8 cellular contexts compared by ENCODE assay signal in the genomic region with DNA sequence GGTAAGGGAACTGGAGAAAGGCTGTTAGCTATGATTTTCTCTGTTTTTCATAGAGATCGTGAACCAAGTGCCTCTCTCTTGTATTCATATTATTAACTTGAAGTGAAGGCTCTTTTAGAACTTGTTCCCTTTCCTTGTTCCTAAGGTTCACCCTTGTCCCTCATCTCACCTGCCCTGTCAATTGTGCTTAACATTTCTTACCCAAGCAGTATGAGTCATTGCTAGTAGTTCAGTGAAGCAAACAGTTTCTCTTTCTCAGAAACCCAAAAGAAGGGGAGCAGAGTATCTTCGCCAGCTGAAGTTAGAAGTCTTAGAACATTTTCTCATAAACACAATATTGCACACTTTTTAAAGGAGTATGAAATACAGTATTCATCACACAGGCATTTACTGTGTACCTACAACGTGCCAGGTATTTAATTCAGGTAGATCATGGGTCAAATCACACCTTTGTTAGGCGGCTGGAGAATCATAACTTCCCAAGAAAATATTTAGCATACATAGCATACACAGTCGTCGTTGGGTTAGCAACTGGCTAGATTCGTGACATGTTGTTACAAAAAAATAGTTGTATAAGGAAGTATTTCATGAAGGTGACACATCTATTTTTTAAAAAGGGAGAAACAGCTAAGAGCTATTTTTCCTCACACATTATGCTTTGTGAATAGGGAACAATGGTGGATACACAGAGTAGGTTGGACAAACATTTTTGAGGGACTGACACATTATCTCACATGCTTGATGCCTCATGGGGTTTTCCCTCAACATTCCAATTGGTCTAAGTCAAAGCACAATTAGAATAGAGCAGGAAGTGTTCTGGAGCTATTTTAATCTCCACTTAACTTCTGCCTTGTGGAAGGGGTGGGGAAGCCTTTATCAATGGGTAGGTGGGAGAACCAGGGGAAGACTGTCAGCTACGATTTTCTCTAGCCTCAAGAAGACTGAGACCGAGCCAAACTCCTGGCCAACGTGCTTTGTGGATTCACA. TPM values are rescaled to one million over a fixed set of nuclear protein-coding genes. Genes with fewer than 3 reads are reported as not detected.
DNase-seq lines count a peak whose midpoint lies in the region; ATAC-seq, FAIRE-seq and TF ChIP-seq lines count a peak whose summit lies in the region.

No MANE protein-coding gene starts in this region.

- CTCF ChIA-PET in CD4-positive, alpha-beta T cell (lab: Charles Lee) = no interaction called here

- H3K9me3 ChIP-seq in keratinocyte (ENCODE audit: control insufficient read depth, low read depth, low read length) (no peaks in the 10 kb centered on the region), aorta (ENCODE audit: control insufficient read depth, low read length) (no peaks in the 10 kb centered on the region)
- no peaks in the 10 kb centered on the region for H3K9me3 ChIP-seq in CD4-positive, alpha-beta T cell (ENCODE audit: control insufficient read depth, low read length)

- POLR2A ChIA-PET in CD4-positive, alpha-beta T cell (lab: Charles Lee) = no interaction called here

- H3K36me3 ChIP-seq in keratinocyte (ENCODE audit: control insufficient read depth in 2 of 2, extremely low read depth in 1 of 2, insufficient read depth in 2 of 2, low read length in 2 of 2) (no peaks in the 10 kb centered on the region), aorta (ENCODE audit: control insufficient read depth in 1 of 2, insufficient read depth in 2 of 2, low read length in 1 of 2) (no peaks in the 10 kb centered on the region)

- DNase-seq in EH (ENCODE audit: low read depth) (peak; percentile 98), keratinocyte (ENCODE audit: low read depth, low spot score) (peak; percentile 81), aorta (no peak), SHP77 treated with DMSO at 0.1 percent for 48 hours (lab: John Stamatoyannopoulos, UW) (no peak)
- no peak for DNase-seq in activated T-helper 2 cell treated with anti-CD3 and anti-CD28 coated beads, Interferon-gamma antibody, Interleukin-2, Interleukin-4, amounts not matched to agents 10 μg/mL and 5 μg/mL and 100 μg/mL, durations not matched to agents 14 hours and 24 hours and 36 hours (ENCODE audit: low spot score)
- no peak for DNase-seq in CD4-positive, alpha-beta T cell

- H3K27me3 Mint-ChIP-seq in activated T-helper 2 cell treated with anti-CD3 and anti-CD28 coated beads, Interferon-gamma antibody, Interleukin-2, Interleukin-4, amounts not matched to agents 10 μg/mL and 5 μg/mL and 100 μg/mL, durations not matched to agents 14 hours and 24 hours and 36 hours (ENCODE audit: low read depth) = no peaks in the 10 kb centered on the region
- no peaks in the 10 kb centered on the region for H3K27me3 Mint-ChIP-seq in CD4-positive, alpha-beta T cell

- no peaks in the 10 kb centered on the region for H3K9me3 Mint-ChIP-seq in activated T-helper 2 cell treated with anti-CD3 and anti-CD28 coated beads, Interferon-gamma antibody, Interleukin-2, Interleukin-4, amounts not matched to agents 10 μg/mL and 5 μg/mL and 100 μg/mL, durations not matched to agents 14 hours and 24 hours and 36 hours
- H3K9me3 Mint-ChIP-seq in CD4-positive, alpha-beta T cell = no peaks in the 10 kb centered on the region

- H3K4me3 Mint-ChIP-seq in activated T-helper 2 cell treated with anti-CD3 and anti-CD28 coated beads, Interferon-gamma antibody, Interleukin-2, Interleukin-4, amounts not matched to agents 10 μg/mL and 5 μg/mL and 100 μg/mL, durations not matched to agents 14 hours and 24 hours and 36 hours (ENCODE audit: low read depth) = peak overlapping the region; percentile 15
- no peak overlapping the region for H3K4me3 Mint-ChIP-seq in CD4-positive, alpha-beta T cell

- H4K20me1 ChIP-seq in keratinocyte (ENCODE audit: control insufficient read depth, extremely low read depth, insufficient read depth, low read length) = no peaks in the 10 kb centered on the region

- H3K27ac ChIP-seq in keratinocyte (ENCODE audit: control insufficient read depth, insufficient read depth, low read length) (peak overlapping the region; percentile 99), aorta (ENCODE audit: low read depth in 1 of 2, low read length in 2 of 2) (peak overlapping the region; percentile 98 to 99)
- H3K27ac ChIP-seq in CD4-positive, alpha-beta T cell (ENCODE audit: low read depth, low read length) = no peak overlapping the region

- H3K79me2 ChIP-seq in keratinocyte (ENCODE audit: control insufficient read depth, insufficient read depth, low read length) = peaks cover 38% of the 10 kb centered on the region

- H3K9ac ChIP-seq in keratinocyte (ENCODE audit: control insufficient read depth, extremely low read depth, insufficient read depth, low read length) = peak overlapping the region; percentile 92

- no peak for TF ChIP-seq CTCF in keratinocyte (optimal IDR thresholded peaks at IDR 0.05 in 1 of 3, IDR thresholded peaks at IDR 0.05 in 1 of 3, conservative IDR thresholded peaks at IDR 0.05 in 1 of 3; ENCODE audit: extremely low read depth in 1 of 3, insufficient read depth in 2 of 3, low read length in 3 of 3)
- no peak for TF ChIP-seq CTCF in CD4-positive, alpha-beta T cell (IDR thresholded peaks at IDR 0.05)

- WGBS in aorta, 2 donors = 24 to 27% methylated on average over 10 of the region's 10 CpGs

- intact Hi-C loops in activated T-helper 2 cell treated with anti-CD3 and anti-CD28 coated beads, Interferon-gamma antibody, Interleukin-2, Interleukin-4, amounts not matched to agents 10 μg/mL and 5 μg/mL and 100 μg/mL, durations not matched to agents 14 hours and 24 hours and 36 hours (cut with micrococcal nuclease) = no loop called here
- intact Hi-C loops in aorta (cut with DNase I) = loop anchor here in 1 of 2 donors (5.0 kb wide), 1 partner anchor 64 kb away; no protein-coding TSS in a partner anchor
- intact Hi-C loops in CD4-positive, alpha-beta T cell (cut with DNase I, micrococcal nuclease) = loop anchor here in 1 of 2 experiments (5.0 kb wide), 1 partner anchor 1704 kb away; no protein-coding TSS in a partner anchor

- peaks cover 9% of the 10 kb centered on the region for H3K4me1 Mint-ChIP-seq in activated T-helper 2 cell treated with anti-CD3 and anti-CD28 coated beads, Interferon-gamma antibody, Interleukin-2, Interleukin-4, amounts not matched to agents 10 μg/mL and 5 μg/mL and 100 μg/mL, durations not matched to agents 14 hours and 24 hours and 36 hours (ENCODE audit: low read depth)
- no peaks in the 10 kb centered on the region for H3K4me1 Mint-ChIP-seq in CD4-positive, alpha-beta T cell (ENCODE audit: low read depth)

- peak overlapping the region; percentile 80 for H3K4me2 ChIP-seq in keratinocyte (ENCODE audit: control insufficient read depth, extremely low read depth, insufficient read depth, low read depth, low read length)

- dilution Hi-C loops in keratinocyte (cut with MboI; ENCODE audit: extremely low pct_ligation_motif_present, low sequenced_read_pairs) = no loop called here

- peak; percentile 100 for FAIRE-seq in keratinocyte (lab: Jason Lieb, UNC)

- H3K4me3 ChIP-seq in keratinocyte (ENCODE audit: control insufficient read depth in 2 of 3, extremely low read depth in 1 of 3, insufficient read depth in 2 of 3, low read depth in 1 of 3, low read length in 3 of 3) = peak overlapping the region; percentile 49 to 77 (median 73)
- peak overlapping the region; percentile 40 to 66 for H3K4me3 ChIP-seq in aorta (ENCODE audit: low read length in 2 of 2)

- H3K27ac Mint-ChIP-seq in activated T-helper 2 cell treated with anti-CD3 and anti-CD28 coated beads, Interferon-gamma antibody, Interleukin-2, Interleukin-4, amounts not matched to agents 10 μg/mL and 5 μg/mL and 100 μg/mL, durations not matched to agents 14 hours and 24 hours and 36 hours = peak overlapping the region; percentile 59
- H3K27ac Mint-ChIP-seq in CD4-positive, alpha-beta T cell = no peak overlapping the region

- H3K36me3 Mint-ChIP-seq in activated T-helper 2 cell treated with anti-CD3 and anti-CD28 coated beads, Interferon-gamma antibody, Interleukin-2, Interleukin-4, amounts not matched to agents 10 μg/mL and 5 μg/mL and 100 μg/mL, durations not matched to agents 14 hours and 24 hours and 36 hours (ENCODE audit: low read depth) = no peaks in the 10 kb centered on the region
- no peaks in the 10 kb centered on the region for H3K36me3 Mint-ChIP-seq in CD4-positive, alpha-beta T cell (ENCODE audit: low read depth)

- H3K4me1 ChIP-seq in keratinocyte (ENCODE audit: control insufficient read depth, extremely low read depth, insufficient read depth, low read length) (peaks cover 13% of the 10 kb centered on the region), aorta (ENCODE audit: control insufficient read depth in 1 of 2, insufficient read depth in 2 of 2, low read length in 2 of 2) (peaks cover 0 to 7% of the 10 kb centered on the region in 2 donors)

- peak; percentile 81 for ATAC-seq in GM21367 (IDR thresholded peaks at IDR 0.05; ENCODE audit: unreplicated experiment)
- ATAC-seq in HG03521 (IDR thresholded peaks at IDR 0.05; ENCODE audit: unreplicated experiment) = peak; percentile 81
- peak; percentile 81 for ATAC-seq in aorta (ENCODE audit: low FRiP score)
- ATAC-seq in CD4-positive, alpha-beta T cell (ENCODE audit: poor library complexity) = no peak

- H3K27me3 ChIP-seq in keratinocyte (ENCODE audit: control insufficient read depth, extremely low read depth, insufficient read depth, low read length) (no peaks in the 10 kb centered on the region), aorta (ENCODE audit: control insufficient read depth in 1 of 2, insufficient read depth in 2 of 2, low read length in 1 of 2) (no peaks in the 10 kb centered on the region)
- H3K27me3 ChIP-seq in CD4-positive, alpha-beta T cell (ENCODE audit: control insufficient read depth, insufficient read depth, low read length) = no peaks in the 10 kb centered on the region

- peak overlapping the region; percentile 66 for H2AFZ ChIP-seq in keratinocyte (ENCODE audit: control insufficient read depth, low read length)

- no peaks in the 10 kb centered on the region for H3K9me1 ChIP-seq in keratinocyte (ENCODE audit: control insufficient read depth, extremely low read depth, insufficient read depth, low read length)

RNA-seq across cellular contexts. Expression of a gene that starts 13.2 kb away (rescaled TPM):
- 0.48 and 0.52 TPM in 2 replicates for total RNA-seq in activated T-helper 2 cell treated with anti-CD3 and anti-CD28 coated beads, Interferon-gamma antibody, Interleukin-2, Interleukin-4, amounts not matched to agents 10 μg/mL and 5 μg/mL and 100 μg/mL, durations not matched to agents 14 hours and 24 hours and 36 hours
- polyA plus RNA-seq in keratinocyte (24.6 to 31.2 TPM (median 28.8 TPM) in 3 replicates), aorta (10 to 100 TPM in 1 of 2 donors, 1 to 10 TPM in 1; 9.1 to 11.0 TPM)
- 64.0 TPM for polyA plus RNA-seq in keratinocyte (2011; ENCODE audit: low read depth)
- polyA plus RNA-seq in keratinocyte (2011; cell fraction: cytosol; rRNA removed) = 20.4 and 33.1 TPM in 2 replicates
- polyA plus RNA-seq in keratinocyte (2011; cell fraction: nucleus; rRNA removed) = 34.0 and 40.7 TPM in 2 replicates
- 21.0 and 26.7 TPM in 2 replicates for polyA plus RNA-seq in keratinocyte (2012; ENCODE audit: low replicate concordance)
- 41.8 to 115 TPM (median 100 TPM) in 3 replicates for polyA minus RNA-seq in keratinocyte
- polyA minus RNA-seq in keratinocyte (2011; cell fraction: cytosol; rRNA and poly(A)+ RNA removed) = 37.8 TPM
- polyA minus RNA-seq in keratinocyte (2011; cell fraction: nucleus; rRNA and poly(A)+ RNA removed) = 111 and 204 TPM in 2 replicates
- 100 to 1,000 TPM in 1 of 2 donors, 10 to 100 TPM in 1; 51.4 to 122 TPM for total RNA-seq in aorta
- 1 to 10 TPM in 1 of 2 experiments, under 1 TPM in 1; 0.73 to 1.2 TPM for total RNA-seq in CD4-positive, alpha-beta T cell

Comparison
In these comparisons a context has a peak if more than half of its experiments do, and no peak if none do; other contexts are left out.
1. DNase-seq: peak in EH (single experiment) and keratinocyte (single experiment); none in activated T-helper 2 cell treated with anti-CD3 and anti-CD28 coated beads, Interferon-gamma antibody, Interleukin-2, Interleukin-4, amounts not matched to agents 10 μg/mL and 5 μg/mL and 100 μg/mL, durations not matched to agents 14 hours and 24 hours and 36 hours (single experiment), aorta (0 of 2), SHP77 treated with DMSO at 0.1 percent for 48 hours (single experiment) and CD4-positive, alpha-beta T cell (0 of 10).
2. RNA of a gene that starts 13.2 kb away (total RNA-seq): 51.4 to 122 TPM in aorta; 0.73 to 1.2 TPM in CD4-positive, alpha-beta T cell and 0.48 to 0.52 TPM in activated T-helper 2 cell treated with anti-CD3 and anti-CD28 coated beads, Interferon-gamma antibody, Interleukin-2, Interleukin-4, amounts not matched to agents 10 μg/mL and 5 μg/mL and 100 μg/mL, durations not matched to agents 14 hours and 24 hours and 36 hours; every median in the first group is over 10 times any median in the second.